ENCODE assay signal across 20 cellular contexts in the genomic region with DNA sequence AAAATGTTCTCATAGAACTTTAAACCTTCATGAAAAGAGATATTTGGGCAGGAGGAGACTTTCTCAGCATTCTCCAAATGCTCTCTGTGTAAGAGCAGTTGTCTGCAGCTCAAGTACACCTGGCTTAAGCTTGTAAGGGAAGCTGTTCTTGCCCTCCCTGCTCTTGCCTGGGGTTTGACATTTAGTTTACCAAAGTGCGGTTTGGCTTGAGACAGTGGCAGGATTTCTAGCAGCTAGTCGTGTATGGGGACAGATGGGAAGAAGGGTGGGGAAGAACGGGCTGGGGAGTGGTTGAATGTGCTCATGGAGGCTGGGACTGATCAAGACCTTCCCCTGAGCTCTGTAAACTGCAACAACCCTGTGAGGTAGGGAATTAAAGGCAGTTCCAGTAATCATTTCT. TPM values are rescaled to one million over a fixed set of nuclear protein-coding genes. Genes with fewer than 3 reads are reported as not detected.
DNase-seq lines count a peak whose midpoint lies in the region; ATAC-seq and TF ChIP-seq lines count a peak whose summit lies in the region.
"Had no signal": no experiment of that assay in that cellular context is flagged by ENCODE, and none has a peak within 500 bp of the region (broad histone marks: within the 10 kb centered on the region; RNA-seq: fewer than 3 reads in every experiment).

No MANE protein-coding gene starts in this region.

- H3K36me3 ChIP-seq in mammary epithelial cell (ENCODE audit: insufficient read depth, low read length) (peaks cover 26% of the 10 kb centered on the region), neuronal stem cell (replicated peaks in 1 of 2; ENCODE audit: control insufficient read depth in 2 of 2, insufficient read depth in 2 of 2, low read length in 2 of 2) (no peaks in the 10 kb centered on the region)
- H3K36me3 ChIP-seq in CD8-positive, alpha-beta T cell (ENCODE audit: insufficient read depth, low read length), result peaks cover 41% of the 10 kb centered on the region

- H4K8ac ChIP-seq in neuronal stem cell (ENCODE audit: low read depth, low read length), result no peak overlapping the region

- no peak overlapping the region for H2AFZ ChIP-seq in mammary epithelial cell (ENCODE audit: low read depth, low read length)
- no peak overlapping the region for H2AFZ ChIP-seq in neuronal stem cell (ENCODE audit: low read length)
- H2AFZ ChIP-seq: GM23338 had no signal

- H3K27ac ChIP-seq in mammary epithelial cell (ENCODE audit: insufficient read depth, low read depth, low read length) (no peak overlapping the region), neuronal stem cell (replicated peaks; ENCODE audit: low read length) (no peak overlapping the region)
- H3K27ac ChIP-seq in CD8-positive, alpha-beta T cell (ENCODE audit: low read depth, low read length), result no peak overlapping the region
- H3K27ac ChIP-seq: 22Rv1, A549, C4-2B had no signal

- H3K4me1 ChIP-seq in mammary epithelial cell (ENCODE audit: insufficient read depth, low read length) (no peaks in the 10 kb centered on the region), neuronal stem cell (ENCODE audit: control insufficient read depth in 2 of 2, insufficient read depth in 1 of 2, low read depth in 1 of 2, low read length in 2 of 2) (no peaks in the 10 kb centered on the region)
- no peaks in the 10 kb centered on the region for H3K4me1 ChIP-seq in CD8-positive, alpha-beta T cell (ENCODE audit: insufficient read depth, low read length)
- H3K4me1 ChIP-seq: A549 had no signal

- no peak overlapping the region for H2BK120ac ChIP-seq in neuronal stem cell (ENCODE audit: low read depth, low read length)

- H3K9me3 Mint-ChIP-seq in MCF 10A (ENCODE audit: unreplicated experiment), result no peaks in the 10 kb centered on the region
- H3K9me3 Mint-ChIP-seq in CD8-positive, alpha-beta T cell, result no peaks in the 10 kb centered on the region
- H3K9me3 Mint-ChIP-seq: CD4-positive, alpha-beta T cell; HFFc6 had no signal

- H3K9me3 ChIP-seq in mammary epithelial cell (replicated peaks; ENCODE audit: insufficient read depth, low read length) (no peaks in the 10 kb centered on the region), neuronal stem cell (replicated peaks in 1 of 2; ENCODE audit: control insufficient read depth in 2 of 2, insufficient read depth in 1 of 2, low read depth in 1 of 2, low read length in 2 of 2) (no peaks in the 10 kb centered on the region)
- H3K9me3 ChIP-seq in CD8-positive, alpha-beta T cell (ENCODE audit: low read length), result no peaks in the 10 kb centered on the region
- H3K9me3 ChIP-seq: A549 had no signal

- no peak overlapping the region for H2BK5ac ChIP-seq in neuronal stem cell (ENCODE audit: low read length)

- no TSS peak for BruUV-seq in MCF 10A (replicated peaks; lab: Mats Ljungman, UMichigan)
- no TSS peak for BruUV-seq in mammary epithelial cell (replicated peaks; lab: Mats Ljungman, UMichigan)

- H3K27me3 Mint-ChIP-seq in MCF 10A (ENCODE audit: insufficient read depth, unreplicated experiment), result no peaks in the 10 kb centered on the region
- no peaks in the 10 kb centered on the region for H3K27me3 Mint-ChIP-seq in CD8-positive, alpha-beta T cell (ENCODE audit: low read depth)
- H3K27me3 Mint-ChIP-seq: CD4-positive, alpha-beta T cell had no signal

- no peak overlapping the region for H3K14ac ChIP-seq in neuronal stem cell (ENCODE audit: low read length)

- no peak overlapping the region for H3K4me3 ChIP-seq in mammary epithelial cell (replicated peaks in 1 of 3; ENCODE audit: insufficient read depth in 1 of 3, low read depth in 2 of 3, low read length in 3 of 3)
- H3K4me3 ChIP-seq in neuronal stem cell (ENCODE audit: low read length in 2 of 2), result no peak overlapping the region
- H3K4me3 ChIP-seq in CD8-positive, alpha-beta T cell (ENCODE audit: low read depth, low read length), result no peak overlapping the region
- H3K4me3 ChIP-seq: A549, GM23338 had no signal

- H4K20me1 ChIP-seq in mammary epithelial cell (ENCODE audit: insufficient read depth, low read length), result no peaks in the 10 kb centered on the region

- H3K27me3 ChIP-seq in mammary epithelial cell (ENCODE audit: insufficient read depth, low read length) (no peaks in the 10 kb centered on the region), neuronal stem cell (ENCODE audit: control insufficient read depth in 3 of 3, insufficient read depth in 3 of 3, low read depth in 1 of 3, low read length in 3 of 3) (no peaks in the 10 kb centered on the region)
- no peaks in the 10 kb centered on the region for H3K27me3 ChIP-seq in CD8-positive, alpha-beta T cell (ENCODE audit: insufficient read depth, low read length)

- POLR2A ChIA-PET in MCF 10A (lab: Yijun Ruan, JAX), result no interaction called here
- POLR2A ChIA-PET in CD8-positive, alpha-beta T cell (lab: Charles Lee), result no interaction called here

- H3K4me2 ChIP-seq in mammary epithelial cell (ENCODE audit: insufficient read depth, low read depth, low read length), result no peak overlapping the region
- H3K4me2 ChIP-seq in neuronal stem cell (ENCODE audit: insufficient read depth, low read length, poor library complexity, severe bottlenecking), result no peak overlapping the region
- H3K4me2 ChIP-seq: A549, GM23338 had no signal

- H3K4me1 Mint-ChIP-seq in MCF 10A (ENCODE audit: insufficient read depth, unreplicated experiment), result no peaks in the 10 kb centered on the region
- no peaks in the 10 kb centered on the region for H3K4me1 Mint-ChIP-seq in CD8-positive, alpha-beta T cell (ENCODE audit: low read depth)
- H3K4me1 Mint-ChIP-seq: GM23338 had no signal

- peak; percentile 7 for DNase-seq in NCI-H2171 treated with DMSO at 0.1 percent for 48 hours (lab: John Stamatoyannopoulos, UW)
- no peak for DNase-seq in NCI-H2171 (lab: John Stamatoyannopoulos, UW)
- no peak for DNase-seq in MCF 10A (ENCODE audit: unreplicated experiment)
- no peak for DNase-seq in mammary epithelial cell
- DNase-seq in fibroblast of gingiva (ENCODE audit: low read depth), result peak; percentile 25
- DNase-seq in myocyte (ENCODE audit: low read depth), result peak; percentile 65
- DNase-seq in neuronal stem cell (ENCODE audit: low spot score), result no peak
- no peak for DNase-seq in CD8-positive, alpha-beta T cell
- DNase-seq: AML-193; Calu3; CD4-positive, alpha-beta T cell; DMS79 treated with DMSO at 0.1 percent for 48 hours; GF-D8; H7; HFFc6 had no signal

- no peak overlapping the region for H3K4me3 Mint-ChIP-seq in MCF 10A (ENCODE audit: unreplicated experiment)
- H3K4me3 Mint-ChIP-seq in CD8-positive, alpha-beta T cell, result no peak overlapping the region
- H3K4me3 Mint-ChIP-seq: CD4-positive, alpha-beta T cell; GM23338; HFFc6 had no signal

- H3K9ac ChIP-seq in mammary epithelial cell (ENCODE audit: insufficient read depth, low read length) (no peak overlapping the region), neuronal stem cell (ENCODE audit: low read depth, low read length, poor library complexity) (no peak overlapping the region)

- intact Hi-C loops in MCF 10A (cut with micrococcal nuclease) (no loop called here), mammary epithelial cell (cut with micrococcal nuclease) (no loop called here)
- intact Hi-C loops in CD8-positive, alpha-beta T cell (cut with DNase I, micrococcal nuclease), result no loop called here

- in situ Hi-C loops in mammary epithelial cell (cut with MboI; ENCODE audit: low sequenced_read_pairs in 2 of 2), result loop anchor here in 1 of 2 donors (25.0 kb wide), 1 partner anchor 112 kb away; no protein-coding TSS in a partner anchor

- H3K23ac ChIP-seq in neuronal stem cell (ENCODE audit: low read depth, low read length, poor library complexity), result no peak overlapping the region

- H3K18ac ChIP-seq in neuronal stem cell (ENCODE audit: low read length), result no peak overlapping the region

- CTCF ChIA-PET in MCF 10A (lab: Yijun Ruan, JAX) (interaction anchor here (1.1 kb wide), 1 partner anchor 33 kb away, joined by 3 read pairs; no protein-coding TSS in a partner anchor), mammary epithelial cell (lab: Charles Lee; ENCODE audit: low non-redundant PET) (no interaction called here)
- CTCF ChIA-PET in CD8-positive, alpha-beta T cell (lab: Charles Lee), result interaction anchor here (1.6 kb wide), 1 partner anchor 31 kb away, joined by 3 read pairs; no protein-coding TSS in a partner anchor

- H4K91ac ChIP-seq in neuronal stem cell (ENCODE audit: low read depth, low read length, poor library complexity), result no peak overlapping the region

- H3K4ac ChIP-seq in neuronal stem cell (ENCODE audit: low read length), result no peak overlapping the region

- peaks cover 3% of the 10 kb centered on the region for H3K79me2 ChIP-seq in mammary epithelial cell (ENCODE audit: insufficient read depth, low read length)

- peaks cover 68% of the 10 kb centered on the region for H3K36me3 Mint-ChIP-seq in MCF 10A (ENCODE audit: insufficient read depth, unreplicated experiment)
- H3K36me3 Mint-ChIP-seq in CD8-positive, alpha-beta T cell, result peaks cover 84% of the 10 kb centered on the region

- no peak overlapping the region for H2BK15ac ChIP-seq in neuronal stem cell (ENCODE audit: low read length)

- TF ChIP-seq CTCF in MCF 10A (IDR thresholded peaks at IDR 0.05; ENCODE audit: unreplicated experiment) (no peak), mammary epithelial cell (conservative IDR thresholded peaks at IDR 0.05 in 1 of 2, IDR thresholded peaks at IDR 0.05 in 1 of 2; ENCODE audit: extremely low read depth in 1 of 2, insufficient read depth in 1 of 2, low read depth in 1 of 2, low read length in 2 of 2) (no peak)
- TF ChIP-seq CTCF in CD8-positive, alpha-beta T cell (IDR thresholded peaks at IDR 0.05), result no peak

- no peak overlapping the region for H2BK12ac ChIP-seq in neuronal stem cell (ENCODE audit: low read length)

- no peak for ATAC-seq in CD8-positive, alpha-beta T cell
- ATAC-seq: A549, GM23338, HCT116 had no signal

- dilution Hi-C loops in mammary epithelial cell (cut with HindIII; ENCODE audit: low sequenced_read_pairs), result loop anchor here (5.0 kb wide), 1 partner anchor 93 kb away; no protein-coding TSS in a partner anchor

- 96% methylated on average over 3 of the region's 3 CpGs for WGBS in mammary epithelial cell (ENCODE audit: low coverage, missing lambda C conversion rate)
- WGBS in neuronal stem cell (ENCODE audit: extremely low coverage in 2 of 2, insufficient read length in 2 of 2, insufficient replicate concordance in 1 of 2), 2 donors, result no CpG with 5 or more reads among the region's 3 CpGs

- peak overlapping the region; percentile 10 for H3K27ac Mint-ChIP-seq in MCF 10A (ENCODE audit: low read depth, unreplicated experiment)
- H3K27ac Mint-ChIP-seq in CD8-positive, alpha-beta T cell, result no peak overlapping the region
- H3K27ac Mint-ChIP-seq: CD4-positive, alpha-beta T cell; GM23338; HFFc6 had no signal

- no peak overlapping the region for H2AK5ac ChIP-seq in neuronal stem cell (ENCODE audit: low read depth, low read length)

- H3K79me1 ChIP-seq in neuronal stem cell (ENCODE audit: low read depth, low read length), result no peaks in the 10 kb centered on the region

RNA-seq across cellular contexts. Expression of a gene that starts 39.8 kb away (rescaled TPM):
- total RNA-seq in MCF 10A (2022) (49.8 and 75.0 TPM in 2 replicates), mammary epithelial cell (100 to 1,000 TPM in 1 of 2 donors, 10 to 100 TPM in 1; 65.7 to 125 TPM), myocyte (12.8 and 18.1 TPM in 2 replicates)
- polyA plus RNA-seq in mammary epithelial cell, result 138 TPM
- polyA minus RNA-seq in mammary epithelial cell, result 297 TPM
- 12.9 TPM for polyA plus RNA-seq in myocyte (2012)
- 0.47 TPM for polyA plus RNA-seq in neuronal stem cell (2013, experiment 1 of 2)
- polyA plus RNA-seq in neuronal stem cell (2013, experiment 2 of 2), result 0.48 TPM
- 10 to 100 TPM; 11.8 to 14.4 TPM for total RNA-seq in CD8-positive, alpha-beta T cell
- total RNA-seq: GM23338 had no signal

Comparison
In these comparisons a context has a peak if more than half of its experiments do, and no peak if none do; other contexts are left out.
1. DNase-seq: peak in NCI-H2171 treated with DMSO at 0.1 percent for 48 hours (single experiment), fibroblast of gingiva (single experiment) and myocyte (single experiment); none in NCI-H2171 (single experiment), MCF 10A (single experiment), mammary epithelial cell (single experiment), neuronal stem cell (single experiment) and CD8-positive, alpha-beta T cell (0 of 7).